In genomic region chr13:95160112-95160906, GRCh38 we compare ENCODE assay signal across 1 cellular context.
TF ChIP-seq lines count a peak whose summit lies in the region.

No MANE protein-coding gene starts in this region.

TF ChIP-seq in HepG2, 621 proteins besides CTCF, POLR2A, EP300 and RAD21 (continued from another document and continues in another):
- no peak for TF ChIP-seq GABPA (IDR thresholded peaks at IDR 0.05; ENCODE audit: low read depth, low read length)
- TF ChIP-seq GABPA (CRISPR knock-in tag; IDR thresholded peaks at IDR 0.05; ENCODE audit: low read depth), result no peak
- TF ChIP-seq ZFP41 (CRISPR knock-in tag; IDR thresholded peaks at IDR 0.05; ENCODE audit: borderline replicate concordance), result no peak
- no peak for TF ChIP-seq BRCA1 (CRISPR knock-in tag; IDR thresholded peaks at IDR 0.05)
- no peak for TF ChIP-seq PBX2 (CRISPR knock-in tag; IDR thresholded peaks at IDR 0.05)
- no peak for TF ChIP-seq ZNF24 (IDR thresholded peaks at IDR 0.05)
- no peak for TF ChIP-seq NONO (IDR thresholded peaks at IDR 0.05)
- TF ChIP-seq NONO (CRISPR knock-in tag; conservative IDR thresholded peaks at IDR 0.05), result no peak
- no peak for TF ChIP-seq MAZ (IDR thresholded peaks at IDR 0.05; ENCODE audit: borderline replicate concordance, low read depth, low read length)
- no peak for TF ChIP-seq MAZ (CRISPR knock-in tag; IDR thresholded peaks at IDR 0.05; ENCODE audit: low read depth)
- TF ChIP-seq ZSCAN25 (CRISPR knock-in tag; IDR thresholded peaks at IDR 0.05), result no peak
- TF ChIP-seq FOXP4 (CRISPR knock-in tag; IDR thresholded peaks at IDR 0.05), result peak; percentile 94
- TF ChIP-seq ZNF543 (CRISPR knock-in tag; IDR thresholded peaks at IDR 0.05), result 0 out of 2 replicates have a peak, but pooled peaks have one; percentile 4
- peak; percentile 75 for TF ChIP-seq CREM (IDR thresholded peaks at IDR 0.05)
- no peak for TF ChIP-seq CREM (CRISPR knock-in tag; IDR thresholded peaks at IDR 0.05)
- no peak for TF ChIP-seq ZNF567 (CRISPR knock-in tag; IDR thresholded peaks at IDR 0.05; ENCODE audit: borderline replicate concordance)
- TF ChIP-seq MED13 (CRISPR knock-in tag; IDR thresholded peaks at IDR 0.05), result no peak
- no peak for TF ChIP-seq ZNF891 (CRISPR knock-in tag; IDR thresholded peaks at IDR 0.05)
- TF ChIP-seq, protein P1, sequence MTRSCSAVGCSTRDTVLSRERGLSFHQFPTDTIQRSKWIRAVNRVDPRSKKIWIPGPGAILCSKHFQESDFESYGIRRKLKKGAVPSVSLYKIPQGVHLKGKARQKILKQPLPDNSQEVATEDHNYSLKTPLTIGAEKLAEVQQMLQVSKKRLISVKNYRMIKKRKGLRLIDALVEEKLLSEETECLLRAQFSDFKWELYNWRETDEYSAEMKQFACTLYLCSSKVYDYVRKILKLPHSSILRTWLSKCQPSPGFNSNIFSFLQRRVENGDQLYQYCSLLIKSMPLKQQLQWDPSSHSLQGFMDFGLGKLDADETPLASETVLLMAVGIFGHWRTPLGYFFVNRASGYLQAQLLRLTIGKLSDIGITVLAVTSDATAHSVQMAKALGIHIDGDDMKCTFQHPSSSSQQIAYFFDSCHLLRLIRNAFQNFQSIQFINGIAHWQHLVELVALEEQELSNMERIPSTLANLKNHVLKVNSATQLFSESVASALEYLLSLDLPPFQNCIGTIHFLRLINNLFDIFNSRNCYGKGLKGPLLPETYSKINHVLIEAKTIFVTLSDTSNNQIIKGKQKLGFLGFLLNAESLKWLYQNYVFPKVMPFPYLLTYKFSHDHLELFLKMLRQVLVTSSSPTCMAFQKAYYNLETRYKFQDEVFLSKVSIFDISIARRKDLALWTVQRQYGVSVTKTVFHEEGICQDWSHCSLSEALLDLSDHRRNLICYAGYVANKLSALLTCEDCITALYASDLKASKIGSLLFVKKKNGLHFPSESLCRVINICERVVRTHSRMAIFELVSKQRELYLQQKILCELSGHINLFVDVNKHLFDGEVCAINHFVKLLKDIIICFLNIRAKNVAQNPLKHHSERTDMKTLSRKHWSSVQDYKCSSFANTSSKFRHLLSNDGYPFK (CRISPR knock-in tag; IDR thresholded peaks at IDR 0.05; ENCODE audit: borderline replicate concordance), result no peak
- TF ChIP-seq ZNF124 (CRISPR knock-in tag; IDR thresholded peaks at IDR 0.05), result no peak
- TF ChIP-seq, protein P2, sequence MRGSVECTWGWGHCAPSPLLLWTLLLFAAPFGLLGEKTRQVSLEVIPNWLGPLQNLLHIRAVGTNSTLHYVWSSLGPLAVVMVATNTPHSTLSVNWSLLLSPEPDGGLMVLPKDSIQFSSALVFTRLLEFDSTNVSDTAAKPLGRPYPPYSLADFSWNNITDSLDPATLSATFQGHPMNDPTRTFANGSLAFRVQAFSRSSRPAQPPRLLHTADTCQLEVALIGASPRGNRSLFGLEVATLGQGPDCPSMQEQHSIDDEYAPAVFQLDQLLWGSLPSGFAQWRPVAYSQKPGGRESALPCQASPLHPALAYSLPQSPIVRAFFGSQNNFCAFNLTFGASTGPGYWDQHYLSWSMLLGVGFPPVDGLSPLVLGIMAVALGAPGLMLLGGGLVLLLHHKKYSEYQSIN (CRISPR knock-in tag; IDR thresholded peaks at IDR 0.05; ENCODE audit: borderline replicate concordance), result no peak
- TF ChIP-seq SRY (CRISPR knock-in tag; IDR thresholded peaks at IDR 0.05), result no peak
- TF ChIP-seq SMAD9 (CRISPR knock-in tag; IDR thresholded peaks at IDR 0.05), result no peak
- no peak for TF ChIP-seq ZNF740 (CRISPR knock-in tag; IDR thresholded peaks at IDR 0.05)
- TF ChIP-seq RNF2 (conservative IDR thresholded peaks at IDR 0.05; ENCODE audit: low read depth), result no peak
- peak; percentile 91 for TF ChIP-seq TEAD3 (CRISPR knock-in tag; optimal IDR thresholded peaks at IDR 0.05; ENCODE audit: borderline replicate concordance)
- no peak for TF ChIP-seq HNRNPK (IDR thresholded peaks at IDR 0.05; ENCODE audit: low read depth, low read length, poor library complexity, severe bottlenecking)
- TF ChIP-seq ISL2 (CRISPR knock-in tag; IDR thresholded peaks at IDR 0.05), result peak; percentile 65
- no peak for TF ChIP-seq POLR2AphosphoS2 (IDR thresholded peaks at IDR 0.05; ENCODE audit: low read depth, low read length)
- TF ChIP-seq, protein P3, sequence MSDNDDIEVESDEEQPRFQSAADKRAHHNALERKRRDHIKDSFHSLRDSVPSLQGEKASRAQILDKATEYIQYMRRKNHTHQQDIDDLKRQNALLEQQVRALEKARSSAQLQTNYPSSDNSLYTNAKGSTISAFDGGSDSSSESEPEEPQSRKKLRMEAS (IDR thresholded peaks at IDR 0.05), result no peak
- TF ChIP-seq ZFP1 (CRISPR knock-in tag; IDR thresholded peaks at IDR 0.05), result no peak
- TF ChIP-seq ZFP90 (CRISPR knock-in tag; IDR thresholded peaks at IDR 0.05; ENCODE audit: borderline replicate concordance), result no peak
- no peak for TF ChIP-seq IRF2 (CRISPR knock-in tag; IDR thresholded peaks at IDR 0.05)
- no peak for TF ChIP-seq ZNF10 (CRISPR knock-in tag; IDR thresholded peaks at IDR 0.05; ENCODE audit: borderline replicate concordance, low read depth)
- no peak for TF ChIP-seq ZNF407 (CRISPR knock-in tag; IDR thresholded peaks at IDR 0.05; ENCODE audit: not compliant biosample characterization)
- no peak for TF ChIP-seq DNMT3B (CRISPR knock-in tag; conservative IDR thresholded peaks at IDR 0.05)
- peak; percentile 48; the same call in 1 of the 2 replicates for TF ChIP-seq RARA (CRISPR knock-in tag; IDR thresholded peaks at IDR 0.05)
- no peak for TF ChIP-seq KMT2B (CRISPR knock-in tag; IDR thresholded peaks at IDR 0.05)
- TF ChIP-seq ZFP37 (CRISPR knock-in tag; IDR thresholded peaks at IDR 0.05; ENCODE audit: borderline replicate concordance), result no peak
- TF ChIP-seq ZNF530 (CRISPR knock-in tag; IDR thresholded peaks at IDR 0.05; ENCODE audit: low read depth), result no peak
- TF ChIP-seq ZSCAN12 (CRISPR knock-in tag; IDR thresholded peaks at IDR 0.05), result no peak
- TF ChIP-seq ZNF570 (CRISPR knock-in tag; IDR thresholded peaks at IDR 0.05; ENCODE audit: borderline replicate concordance), result no peak
- peak; percentile 24; the same call in 1 of the 2 replicates for TF ChIP-seq LCORL (IDR thresholded peaks at IDR 0.05)
- TF ChIP-seq LCORL (CRISPR knock-in tag; IDR thresholded peaks at IDR 0.05), result no peak
- peak; percentile 62; the same call in 1 of the 2 replicates for TF ChIP-seq ZKSCAN8 (CRISPR knock-in tag; IDR thresholded peaks at IDR 0.05; ENCODE audit: borderline replicate concordance)
- TF ChIP-seq IRF9 (CRISPR knock-in tag; IDR thresholded peaks at IDR 0.05; ENCODE audit: borderline replicate concordance), result no peak
- 0 out of 2 replicates have a peak, but pooled peaks have one; percentile 40 for TF ChIP-seq TGIF2 (CRISPR knock-in tag; IDR thresholded peaks at IDR 0.05)
- no peak for TF ChIP-seq ONECUT2 (CRISPR knock-in tag; IDR thresholded peaks at IDR 0.05)
- TF ChIP-seq ZNF549 (CRISPR knock-in tag; IDR thresholded peaks at IDR 0.05), result no peak
- no peak for TF ChIP-seq SMAD1 (CRISPR knock-in tag; IDR thresholded peaks at IDR 0.05; ENCODE audit: borderline replicate concordance, low read depth)
- 0 out of 2 replicates have a peak, but pooled peaks have one; percentile 49 for TF ChIP-seq KLF11 (CRISPR knock-in tag; IDR thresholded peaks at IDR 0.05)
- no peak for TF ChIP-seq ZNF569 (CRISPR knock-in tag; IDR thresholded peaks at IDR 0.05; ENCODE audit: borderline replicate concordance)
- TF ChIP-seq ZNF354B (CRISPR knock-in tag; IDR thresholded peaks at IDR 0.05), result no peak
- TF ChIP-seq SMAD3 (CRISPR knock-in tag; IDR thresholded peaks at IDR 0.05), result no peak
- TF ChIP-seq ZFP82 (CRISPR knock-in tag; IDR thresholded peaks at IDR 0.05; ENCODE audit: borderline replicate concordance), result no peak
